Comparison of ENCODE assay signal across 13 cellular contexts in the genomic region with DNA sequence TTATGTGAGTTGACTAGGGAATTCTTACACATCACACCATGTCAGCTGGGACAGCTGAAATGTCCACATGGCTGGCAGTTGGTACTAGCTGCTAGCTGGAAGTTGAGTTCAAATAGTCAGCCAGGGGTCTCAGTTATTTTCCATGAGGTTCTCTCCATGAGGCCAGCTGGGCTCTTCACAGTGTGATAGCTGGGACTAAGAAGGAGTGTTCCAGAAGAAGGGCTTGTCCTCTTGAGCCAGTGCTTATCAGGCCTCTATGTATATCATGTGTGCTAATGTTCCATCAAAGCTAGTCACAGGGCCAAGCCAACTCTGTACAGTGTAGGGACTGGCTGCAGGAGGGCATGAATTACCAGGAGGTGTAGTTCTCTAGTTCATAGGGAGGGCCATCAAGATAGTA.
"Had no signal": no experiment of that assay in that cellular context is flagged by ENCODE, and none has a peak within 500 bp of the region (broad histone marks: within the 10 kb centered on the region; RNA-seq: fewer than 3 reads in every experiment).

No MANE protein-coding gene starts in this region.

- ATAC-seq: activated naive CD8-positive, alpha-beta T cell treated with anti-CD3 and anti-CD28 coated beads, Interleukin-2, amount 50 U/mL, for 24 hours had no signal

- H3K27ac Mint-ChIP-seq: activated naive CD4-positive, alpha-beta T cell treated with anti-CD3 and anti-CD28 coated beads for 36 hours; activated naive CD8-positive, alpha-beta T cell treated with anti-CD3 and anti-CD28 coated beads, Interleukin-2, amount 50 U/mL, for 24 hours; activated T-helper 2 cell treated with anti-CD3 and anti-CD28 coated beads, Interferon-gamma antibody, Interleukin-2, Interleukin-4, amounts not matched to agents 10 μg/mL and 5 μg/mL and 100 μg/mL, durations not matched to agents 14 hours and 24 hours and 36 hours had no signal

- H3K27ac ChIP-seq: dorsolateral prefrontal cortex, skin epidermis had no signal

- H3K4me3 ChIP-seq: dorsolateral prefrontal cortex, lung, skin epidermis had no signal

- H3K27me3 ChIP-seq: dorsolateral prefrontal cortex, neutrophil had no signal

- H3K9me3 ChIP-seq: neutrophil had no signal

- H3K27me3 Mint-ChIP-seq: activated naive CD8-positive, alpha-beta T cell treated with anti-CD3 and anti-CD28 coated beads, Interleukin-2, amount 50 U/mL, for 24 hours had no signal

- H3K4me3 Mint-ChIP-seq: activated naive CD4-positive, alpha-beta T cell treated with anti-CD3 and anti-CD28 coated beads for 36 hours; activated naive CD8-positive, alpha-beta T cell treated with anti-CD3 and anti-CD28 coated beads, Interleukin-2, amount 50 U/mL, for 24 hours had no signal

- H3K9me3 Mint-ChIP-seq: activated naive CD4-positive, alpha-beta T cell treated with anti-CD3 and anti-CD28 coated beads for 36 hours; activated naive CD8-positive, alpha-beta T cell treated with anti-CD3 and anti-CD28 coated beads, Interleukin-2, amount 50 U/mL, for 24 hours had no signal

- DNase-seq: activated CD4-positive, alpha-beta T cell treated with anti-CD3 and anti-CD28 coated beads for 1 hour; activated CD4-positive, alpha-beta T cell treated with anti-CD3 and anti-CD28 coated beads, Interleukin-2, amount 50 U/mL, for 4 hours; activated naive CD4-positive, alpha-beta T cell treated with anti-CD3 and anti-CD28 coated beads for 36 hours; activated naive CD8-positive, alpha-beta T cell treated with anti-CD3 and anti-CD28 coated beads, Interleukin-2, amount 50 U/mL, for 24 hours; activated T-cell treated with anti-CD3 and anti-CD28 coated beads, Interleukin-2, amount 50 U/mL, for 1 hour; aorta; dorsolateral prefrontal cortex; hypothalamus; midbrain had no signal
